ENCODE assay signal across 16 cellular contexts in genomic region chr12:124148481-124148880, GRCh38.
"Had no signal": no experiment of that assay in that cellular context is flagged by ENCODE, and none has a peak within 500 bp of the region (broad histone marks: within the 10 kb centered on the region; RNA-seq: fewer than 3 reads in every experiment).

No MANE protein-coding gene starts in this region.

- H3K4me1 Mint-ChIP-seq: activated CD4-positive, alpha-beta T cell treated with anti-CD3 and anti-CD28 coated beads, Interleukin-2, amount 10 ng/mL, durations not matched to agents 24 days and 14 days; stimulated activated memory B cell treated with anti-CD40 and anti-IgM and Interleukin-4, amounts not matched to agents 10 μg/mL and 1 μg/mL and 100 μg/mL, for 72 hours had no signal

- H3K27ac ChIP-seq: lower lobe of right lung, neutrophil, thyroid gland, vagina had no signal

- H3K36me3 Mint-ChIP-seq: stimulated activated memory B cell treated with anti-CD40 and anti-IgM and Interleukin-4, amounts not matched to agents 10 μg/mL and 1 μg/mL and 100 μg/mL, for 72 hours had no signal

- H3K27ac Mint-ChIP-seq: activated B cell treated with CpG ODN at 0.5 μM for 24 hours; activated CD4-positive, alpha-beta T cell treated with anti-CD3 and anti-CD28 coated beads, Interleukin-2, amount 10 ng/mL, durations not matched to agents 24 days and 14 days; activated naive CD4-positive, alpha-beta T cell treated with anti-CD3 and anti-CD28 coated beads, Interleukin-2, amount 50 U/mL, for 72 hours; activated T-cell treated with anti-CD3 and anti-CD28 coated beads, Interleukin-2, amount 50 U/mL, for 72 hours; stimulated activated memory B cell treated with anti-CD40 and anti-IgM and Interleukin-4, amounts not matched to agents 10 μg/mL and 1 μg/mL and 100 μg/mL, for 72 hours had no signal

- H3K27me3 ChIP-seq: neutrophil, thyroid gland, vagina had no signal

- DNase-seq: activated B cell treated with CpG ODN at 0.5 μM for 24 hours; activated CD4-positive, alpha-beta T cell treated with anti-CD3 and anti-CD28 coated beads, Interleukin-2, amount 10 ng/mL, durations not matched to agents 24 days and 14 days; activated CD8-positive, alpha-beta memory T cell treated with anti-CD3 and anti-CD28 coated beads, Interleukin-2, amount 50 U/mL, for 48 hours; activated gamma-delta T cell; activated T-cell treated with anti-CD3 and anti-CD28 coated beads, Interleukin-2, amount 50 U/mL, for 72 hours; caudate nucleus; left colon; lower lobe of right lung; stimulated activated CD4-positive, alpha-beta T cell treated with anti-CD3 and anti-CD28 coated beads, Interleukin-2, amount 100 ng/mL, for 48 hours; T-helper 2 cell; thyroid gland had no signal

- H3K9me3 Mint-ChIP-seq: activated B cell treated with CpG ODN at 0.5 μM for 24 hours; activated T-cell treated with anti-CD3 and anti-CD28 coated beads, Interleukin-2, amount 50 U/mL, for 72 hours had no signal

- ATAC-seq: activated naive CD4-positive, alpha-beta T cell treated with anti-CD3 and anti-CD28 coated beads, Interleukin-2, amount 50 U/mL, for 72 hours; activated T-cell treated with anti-CD3 and anti-CD28 coated beads, Interleukin-2, amount 50 U/mL, for 72 hours; esophagus mucosa; left colon; lower lobe of right lung had no signal

- H3K4me3 Mint-ChIP-seq: activated B cell treated with CpG ODN at 0.5 μM for 24 hours; activated CD4-positive, alpha-beta T cell treated with anti-CD3 and anti-CD28 coated beads, Interleukin-2, amount 10 ng/mL, durations not matched to agents 24 days and 14 days; activated T-cell treated with anti-CD3 and anti-CD28 coated beads, Interleukin-2, amount 50 U/mL, for 72 hours; stimulated activated memory B cell treated with anti-CD40 and anti-IgM and Interleukin-4, amounts not matched to agents 10 μg/mL and 1 μg/mL and 100 μg/mL, for 72 hours had no signal

- H3K36me3 ChIP-seq: lower lobe of right lung, neutrophil, thyroid gland, vagina had no signal

- H3K27me3 Mint-ChIP-seq: activated CD4-positive, alpha-beta T cell treated with anti-CD3 and anti-CD28 coated beads, Interleukin-2, amount 10 ng/mL, durations not matched to agents 24 days and 14 days had no signal

- H3K4me3 ChIP-seq: lower lobe of right lung, thyroid gland, vagina had no signal

- H3K9me3 ChIP-seq: lower lobe of right lung, neutrophil, thyroid gland, vagina had no signal

- H3K4me1 ChIP-seq: lower lobe of right lung, thyroid gland, vagina had no signal
